Comparison of ENCODE assay signal across 8 cellular contexts in the genomic region with DNA sequence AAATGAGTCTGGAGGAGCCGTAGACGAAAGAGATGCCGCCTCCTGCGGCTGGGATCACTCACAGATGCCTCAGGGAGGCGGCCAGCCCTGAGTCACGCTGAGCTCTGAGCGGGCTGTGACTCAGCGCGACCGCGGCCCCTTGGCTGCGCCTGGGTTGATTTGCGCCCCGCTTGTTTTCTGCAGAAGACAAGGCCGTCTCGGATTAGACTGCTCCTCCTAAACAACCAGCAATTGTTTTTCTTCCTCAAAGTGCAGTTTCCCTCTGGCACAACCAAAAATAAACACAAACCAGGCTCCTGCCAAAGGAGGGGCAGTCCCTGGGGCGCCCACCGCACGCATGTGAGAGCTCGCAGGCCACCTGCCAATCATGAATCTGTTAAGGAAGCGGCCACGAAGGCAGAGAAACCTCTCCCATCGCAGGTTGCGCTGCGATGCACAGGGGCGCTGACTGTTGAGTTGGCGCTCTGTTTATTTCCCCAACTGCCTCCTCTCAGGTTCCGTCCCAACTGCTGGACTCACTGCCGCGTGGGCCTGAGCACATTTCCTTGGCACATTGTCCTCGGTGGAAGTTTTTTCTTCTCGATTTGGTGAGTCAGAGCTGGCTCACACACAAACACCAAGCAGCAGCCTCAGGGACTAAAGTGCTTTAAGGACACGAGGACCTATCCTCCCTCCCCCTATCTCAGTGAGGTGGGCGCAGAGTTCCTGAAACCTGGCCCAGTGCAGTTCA.
DNase-seq lines count a peak whose midpoint lies in the region; ATAC-seq and TF ChIP-seq lines count a peak whose summit lies in the region.

No MANE protein-coding gene starts in this region.

- TF ChIP-seq CTCF in CD4-positive, alpha-beta T cell (IDR thresholded peaks at IDR 0.05): no peak
- TF ChIP-seq CTCF in cardiac fibroblast (IDR thresholded peaks at IDR 0.05; ENCODE audit: low read depth, low read length): no peak

- peak overlapping the region; percentile 59 for H3K4me3 Mint-ChIP-seq in CD4-positive, alpha-beta T cell

- H3K27ac Mint-ChIP-seq in CD4-positive, alpha-beta T cell: no peak overlapping the region

- H3K4me1 Mint-ChIP-seq in CD4-positive, alpha-beta T cell (ENCODE audit: low read depth): no peaks in the 10 kb centered on the region

- peak in 8 of 10 experiments; percentile 16 to 63 (median 41) for DNase-seq in CD4-positive, alpha-beta T cell
- DNase-seq in HT1080 (ENCODE audit: low read depth) (peak; percentile 99), cardiac fibroblast (ENCODE audit: low read depth in 2 of 2) (peak; percentile 89 to 95), left colon (peak; percentile 54 to 57), NCI-H1417 (lab: John Stamatoyannopoulos, UW) (no peak)
- peak; percentile 78 for DNase-seq in stimulated activated CD4-positive, alpha-beta T cell treated with anti-CD3 and anti-CD28 coated beads, Interleukin-4, amount 100 ng/mL, for 1 hour

- intact Hi-C loops in CD4-positive, alpha-beta T cell (cut with DNase I, micrococcal nuclease): no loop called here
- intact Hi-C loops in left colon (cut with DNase I, micrococcal nuclease): no loop called here

- H3K27me3 ChIP-seq in CD4-positive, alpha-beta T cell (ENCODE audit: control insufficient read depth, insufficient read depth, low read length): no peaks in the 10 kb centered on the region

- CTCF ChIA-PET in CD4-positive, alpha-beta T cell (lab: Charles Lee): no interaction called here

- ATAC-seq in CD4-positive, alpha-beta T cell (ENCODE audit: poor library complexity): peak; percentile 64
- ATAC-seq in GM21447 (IDR thresholded peaks at IDR 0.05; ENCODE audit: unreplicated experiment) (peak; percentile 86), left colon (peak; percentile 62)
- ATAC-seq in activated CD4-positive, CD25-positive, alpha-beta regulatory T cell treated with anti-CD3 and anti-CD28 coated beads, Interleukin-2, amount 50 U/mL, for 24 hours: peak; percentile 99

- POLR2A ChIA-PET in CD4-positive, alpha-beta T cell (lab: Charles Lee): no interaction called here

- H3K9me3 Mint-ChIP-seq in CD4-positive, alpha-beta T cell: no peaks in the 10 kb centered on the region

- H3K27ac ChIP-seq in CD4-positive, alpha-beta T cell (ENCODE audit: low read depth, low read length): no peak overlapping the region

- H3K27me3 Mint-ChIP-seq in CD4-positive, alpha-beta T cell: peaks cover 4% of the 10 kb centered on the region

- no peaks in the 10 kb centered on the region for H3K36me3 Mint-ChIP-seq in CD4-positive, alpha-beta T cell (ENCODE audit: low read depth)

- no peaks in the 10 kb centered on the region for H3K9me3 ChIP-seq in CD4-positive, alpha-beta T cell (ENCODE audit: control insufficient read depth, low read length)

- H3K4me3 ChIP-seq in cardiac fibroblast (replicated peaks in 1 of 2; ENCODE audit: low read depth in 2 of 2, low read length in 2 of 2): peak overlapping the region; percentile 23 to 40

Comparison
In these comparisons a context has a peak if more than half of its experiments do, and no peak if none do; other contexts are left out.
1. DNase-seq: peak in CD4-positive, alpha-beta T cell (8 of 10), HT1080 (single experiment), cardiac fibroblast (2 of 2), left colon (2 of 2) and stimulated activated CD4-positive, alpha-beta T cell treated with anti-CD3 and anti-CD28 coated beads, Interleukin-4, amount 100 ng/mL, for 1 hour (single experiment); none in NCI-H1417 (0 of 3).
2. Peak in every context shown above with its lines, with median percentiles within 50 percentile points of each other: ATAC-seq.